Comparison of ENCODE assay signal across 14 cellular contexts in genomic region chr6:33508935-33509926, GRCh38. TPM values are rescaled to one million over a fixed set of nuclear protein-coding genes. Genes with fewer than 3 reads are reported as not detected.
A peak's percentile ranks its signal among the peaks of the same experiment; 100 is the strongest.
DNase-seq lines count a peak whose midpoint lies in the region; ATAC-seq, FAIRE-seq and TF ChIP-seq lines count a peak whose summit lies in the region.
"Had no signal": no experiment of that assay in that cellular context is flagged by ENCODE, and none has a peak within 500 bp of the region (broad histone marks: within the 10 kb centered on the region; RNA-seq: fewer than 3 reads in every experiment).

No MANE protein-coding gene starts in this region.

- H3K4me3 Mint-ChIP-seq in GM23338: peak overlapping the region; percentile 41
- H3K4me3 Mint-ChIP-seq: brain; CD4-positive, alpha-beta T cell had no signal

- H3K4me3 ChIP-seq in ACC112 (ENCODE audit: low read depth, low read length): peak overlapping the region; percentile 70
- H3K4me3 ChIP-seq in GM23338: peak overlapping the region; percentile 55
- 0 out of 2 replicates have a peak overlapping the region, but pooled peaks have one; percentile 12 for H3K4me3 ChIP-seq in GM12878
- peak overlapping the region; percentile 16 for H3K4me3 ChIP-seq in mononuclear cell (ENCODE audit: low read length)
- H3K4me3 ChIP-seq: SK-N-MC had no signal

- 0 out of 2 replicates have a peak, but pooled peaks cover 2% of the 10 kb centered on the region for H3F3A ChIP-seq in GM23338 (replicated peaks; ENCODE audit: low read depth)

- H3K27me3 ChIP-seq in ACC112 (ENCODE audit: insufficient read depth, low read length) (peaks cover 18% of the 10 kb centered on the region), GM23338 (ENCODE audit: insufficient read depth) (no peaks in the 10 kb centered on the region), GM12878 (replicated peaks in 1 of 2; ENCODE audit: control insufficient read depth in 2 of 2, insufficient read depth in 2 of 2, low read length in 1 of 2) (no peaks in the 10 kb centered on the region), mononuclear cell (ENCODE audit: insufficient read depth, low read length) (no peaks in the 10 kb centered on the region)

- SMC1A ChIA-PET in GM12878 (lab: Charles Lee; ENCODE audit: uncharacterized antibody, unreplicated experiment): interaction anchor here (1.0 to 2.1 kb wide), 5 partner anchors 19 to 84 kb away, joined by 3 to 6 read pairs (median 4); no protein-coding TSS in a partner anchor

- no peak overlapping the region for H3K27ac Mint-ChIP-seq in GM23338
- H3K27ac Mint-ChIP-seq: CD4-positive, alpha-beta T cell had no signal

- in situ Hi-C loops in GM12878 (cut with MboI): no loop called here

- peaks cover 21% of the 10 kb centered on the region for H3K4me1 Mint-ChIP-seq in GM23338

- H3K27ac ChIP-seq in ACC112 (ENCODE audit: low read depth, low read length) (no peak overlapping the region), GM23338 (ENCODE audit: low read depth) (no peak overlapping the region), GM12878 (ENCODE audit: control insufficient read depth, insufficient read depth) (peak overlapping the region; percentile 38)
- H3K27ac ChIP-seq: HL-60, SK-N-MC had no signal

- RAD21 ChIA-PET in GM12878 (lab: Charles Lee; ENCODE audit: unreplicated experiment): interaction anchor here (0.6 to 1.4 kb wide), 9 partner anchors 19 to 212 kb away, joined by 3 read pairs; partner anchors contain the start of gene BAK1

- TF ChIP-seq CTCF in GM23338 (conservative IDR thresholded peaks at IDR 0.05; ENCODE audit: low read depth in 2 of 2): peak; percentile 21; a peak in 2 of 4 replicates
- no peak for TF ChIP-seq CTCF in GM12878 (IDR thresholded peaks at IDR 0.05 in 2 of 3, conservative IDR thresholded peaks at IDR 0.05 in 1 of 3; ENCODE audit: control insufficient read depth in 2 of 3, extremely low read depth in 1 of 3, insufficient read depth in 1 of 3, low read depth in 3 of 3, low read length in 3 of 3)

- no peaks in the 10 kb centered on the region for H3K9me2 ChIP-seq in GM23338 (ENCODE audit: insufficient read depth)

- no peak overlapping the region for H3K9ac ChIP-seq in GM12878 (ENCODE audit: control insufficient read depth, insufficient read depth, low read length)

- H4K20me1 ChIP-seq in GM23338 (replicated peaks; ENCODE audit: insufficient read depth) (no peaks in the 10 kb centered on the region), GM12878 (ENCODE audit: control insufficient read depth, insufficient read depth) (no peaks in the 10 kb centered on the region)

- peak; percentile 80 for ATAC-seq in GM23338
- ATAC-seq in GM12878: peak; percentile 47
- no peak for ATAC-seq in GM18861 (IDR thresholded peaks at IDR 0.05; ENCODE audit: unreplicated experiment)
- no peak for ATAC-seq in GM18517 (IDR thresholded peaks at IDR 0.05; ENCODE audit: unreplicated experiment)

- DNase-seq in GM23338 (ENCODE audit: low spot score) (peak; percentile 68), GM12878 (ENCODE audit: low read depth, low spot score) (no peak), NCI-H1436 (lab: John Stamatoyannopoulos, UW) (no peak), RKO (ENCODE audit: low spot score) (no peak)
- DNase-seq: CD4-positive, alpha-beta T cell; naive B cell; NCI-H2107 had no signal

- POLR2A ChIA-PET in GM12878 (lab: Charles Lee): interaction anchor here (0.6 to 1.3 kb wide), 4 partner anchors 28 to 70 kb away, joined by 3 to 5 read pairs (median 3); no protein-coding TSS in a partner anchor

- no peaks in the 10 kb centered on the region for H3K79me2 ChIP-seq in ACC112 (ENCODE audit: control insufficient read depth, insufficient read depth, low read length, unreplicated experiment)
- no peaks in the 10 kb centered on the region for H3K79me2 ChIP-seq in GM23338 (replicated peaks; ENCODE audit: insufficient read depth)
- H3K79me2 ChIP-seq in GM12878 (ENCODE audit: control insufficient read depth, insufficient read depth, low read length): no peaks in the 10 kb centered on the region

- H3K9me3 Mint-ChIP-seq in GM23338: peaks cover 3% of the 10 kb centered on the region; the same call in 2 of the 3 replicates
- H3K9me3 Mint-ChIP-seq: CD4-positive, alpha-beta T cell had no signal

- H3K9me3 ChIP-seq in GM12878 (replicated peaks; ENCODE audit: control insufficient read depth, insufficient read depth, low read length) (no peaks in the 10 kb centered on the region; the same call in 2 of the 3 replicates), mononuclear cell (ENCODE audit: low read depth, low read length) (no peaks in the 10 kb centered on the region)

- 43% methylated on average over 16 of the region's 16 CpGs for WGBS in GM12878 (ENCODE audit: insufficient coverage, insufficient replicate concordance, low lambda C conversion rate, missing lambda C conversion rate)

- H3K4me1 ChIP-seq in ACC112 (ENCODE audit: control insufficient read depth, insufficient read depth, low read length, unreplicated experiment) (peaks cover 5% of the 10 kb centered on the region), GM23338 (ENCODE audit: insufficient read depth) (peaks cover 16% of the 10 kb centered on the region; the same call in 1 of the 2 replicates), GM12878 (ENCODE audit: control insufficient read depth, insufficient read depth, low read length) (peaks cover 16% of the 10 kb centered on the region), mononuclear cell (ENCODE audit: insufficient read depth, low read length) (peaks cover 26% of the 10 kb centered on the region)

- intact Hi-C loops in GM12878 (cut with micrococcal nuclease; ENCODE audit: unreplicated experiment): loop anchor here (1.0 to 5.0 kb wide), 2 partner anchors 48 to 62 kb away; no protein-coding TSS in a partner anchor

- TF ChIP-seq EP300 in GM12878 (IDR thresholded peaks at IDR 0.05; ENCODE audit: borderline replicate concordance in 1 of 2, control insufficient read depth in 1 of 2, low read depth in 2 of 2, low read length in 2 of 2): no peak

- peaks cover 8% of the 10 kb centered on the region for H3K27me3 Mint-ChIP-seq in GM23338 (ENCODE audit: insufficient read depth, low read depth, poor library complexity)

- no TSS peak for BruUV-seq in GM12878 (replicated peaks; lab: Mats Ljungman, UMichigan)

- peak; percentile 71 for FAIRE-seq in GM12878 (lab: Jason Lieb, UNC)

- H3K4me2 ChIP-seq in GM23338 (peak overlapping the region; percentile 76), GM12878 (ENCODE audit: control insufficient read depth, insufficient read depth) (peak overlapping the region; percentile 49)

- TF ChIP-seq POLR2A in GM12878 (IDR thresholded peaks at IDR 0.05; ENCODE audit: low read depth, low read length): no peak

- CTCF ChIA-PET in GM12878 (lab: Yijun Ruan, JAX): interaction anchor here (0.6 to 1.5 kb wide), 6 partner anchors 19 to 254 kb away, joined by 3 read pairs; partner anchors contain the start of gene BAK1

- H3K36me3 Mint-ChIP-seq in GM23338 (ENCODE audit: low read depth): no peaks in the 10 kb centered on the region
- H3K36me3 Mint-ChIP-seq: brain, naive B cell had no signal

- H2AFZ ChIP-seq in ACC112 (ENCODE audit: low read length, unreplicated experiment) (peak overlapping the region; percentile 90), GM23338 (peak overlapping the region; percentile 99), GM12878 (ENCODE audit: control insufficient read depth, low read depth, low read length) (peak overlapping the region; percentile 9)

- H3K36me3 ChIP-seq in ACC112 (ENCODE audit: insufficient read depth, low read length): no peaks in the 10 kb centered on the region
- no peaks in the 10 kb centered on the region for H3K36me3 ChIP-seq in GM23338 (ENCODE audit: insufficient read depth)
- H3K36me3 ChIP-seq in GM12878 (ENCODE audit: control insufficient read depth in 2 of 2, insufficient read depth in 2 of 2, low read length in 1 of 2): no peaks in the 10 kb centered on the region

- no peak for TF ChIP-seq RAD21 in GM12878 (IDR thresholded peaks at IDR 0.05; ENCODE audit: insufficient read depth, low read depth, low read length)

TF ChIP-seq in GM23338, 12 proteins besides CTCF, POLR2A, EP300 and RAD21 (continues in another document):
- no peak for TF ChIP-seq EZH2phosphoT487 (IDR thresholded peaks at IDR 0.05; ENCODE audit: unreplicated experiment)
- TF ChIP-seq CREB1 (CRISPR knock-in tag; IDR thresholded peaks at IDR 0.05; ENCODE audit: low read depth): no peak

TF ChIP-seq in GM12878, 131 proteins besides CTCF, POLR2A, EP300 and RAD21 (continues in another document):
- TF ChIP-seq IRF4 (IDR thresholded peaks at IDR 0.05; ENCODE audit: low read depth, low read length) (0 out of 2 replicates have a peak, but pooled peaks have one; percentile 11), SPI1 (IDR thresholded peaks at IDR 0.05; ENCODE audit: borderline replicate concordance, insufficient read depth, low read depth, low read length) (peak; percentile 79), MEF2A (IDR thresholded peaks at IDR 0.05; ENCODE audit: insufficient read depth, low read depth, low read length) (0 out of 2 replicates have a peak, but pooled peaks have one; percentile 61), IKZF1 (conservative IDR thresholded peaks at IDR 0.05) (0 out of 2 replicates have a peak, but pooled peaks have one; percentile 2), RBBP5 (conservative IDR thresholded peaks at IDR 0.05) (no peak)

RNA-seq across cellular contexts. Expression of gene ZBTB9, which starts 54.9 kb away (rescaled TPM):
- 17.9 and 25.2 TPM in 2 replicates for total RNA-seq in GM23338 (2014; rRNA removed; shearing (Covaris generic))
- polyA plus RNA-seq in GM23338 (2016; fragmentation: Nextera tagmentation; extraction: Ambion mirVana) (13.5 and 13.6 TPM in 2 replicates), GM12878 (2011; rRNA removed) (5.3 and 7.2 TPM in 2 replicates), GM12878 (2014; fragmentation: Illumina TruSeq; extraction: Trizol) (9.8 and 10.3 TPM in 2 replicates), GM12878 (2014; fragmentation: Nextera tagmentation; extraction: Ambion mirVana) (1 to 10 TPM; 1.5 to 2.6 TPM), GM12878 (2014; rRNA removed) (6.7 and 7.3 TPM in 2 replicates), GM12878 (2016; fragmentation: Nextera tagmentation; extraction: Ambion mirVana) (10 to 100 TPM; 12.1 to 12.7 TPM)
- 5.1 and 5.5 TPM in 2 replicates for total RNA-seq in GM12878 (2013; cell fraction: nucleolus; rRNA removed)
- total RNA-seq in GM12878 (2014; rRNA removed) (5.2 and 6.6 TPM in 2 replicates), GM12878 (2014; rRNA removed; fragmentation: Illumina TruSeq; extraction: Trizol) (6.0 and 6.7 TPM in 2 replicates), GM12878 (2021) (9.2 and 10.4 TPM in 2 replicates), mononuclear cell (3.5 TPM)
- 4.1 TPM for polyA plus RNA-seq in GM12878 (2011; ENCODE audit: low read depth)
- 6.0 and 6.9 TPM in 2 replicates for polyA plus RNA-seq in GM12878 (2011; cell fraction: cytosol; rRNA removed)
- 13.4 and 16.9 TPM in 2 replicates for polyA plus RNA-seq in GM12878 (2011; cell fraction: nucleus; rRNA removed)
- polyA plus RNA-seq in GM12878 (2012): 5.6 and 6.3 TPM in 2 replicates
- 9.1 and 9.2 TPM in 2 replicates for polyA minus RNA-seq in GM12878 (2011; rRNA and poly(A)+ RNA removed)
- 3.6 and 4.2 TPM in 2 replicates for polyA minus RNA-seq in GM12878 (2011; cell fraction: cytosol; rRNA and poly(A)+ RNA removed)
- 4.5 and 6.2 TPM in 2 replicates for polyA minus RNA-seq in GM12878 (2011; cell fraction: nucleus; rRNA and poly(A)+ RNA removed)

Comparison
In these comparisons a context has a peak if more than half of its experiments do, and no peak if none do; other contexts are left out.
1. H2AFZ ChIP-seq: peak in every context shown above with its lines; median percentile 99 in GM23338; 90 in ACC112; 9 in GM12878.
2. H3K4me3 ChIP-seq: peak in every context shown above with its lines; median percentile 70 in ACC112; 55 in GM23338; 16 in mononuclear cell; 12 in GM12878.
3. ATAC-seq: peak in GM23338 (single experiment) and GM12878 (single experiment); none in GM18861 (single experiment) and GM18517 (single experiment).
4. CTCF ChIP-seq: peak in GM23338 (2 of 2); none in GM12878 (0 of 3).